In genomic region chr22:20116376-20116950, GRCh38 we compare ENCODE assay signal across 8 cellular contexts. TPM values are rescaled to one million over a fixed set of nuclear protein-coding genes. Genes with fewer than 3 reads are reported as not detected.
DNase-seq lines count a peak whose midpoint lies in the region; ATAC-seq, FAIRE-seq and TF ChIP-seq lines count a peak whose summit lies in the region.

No MANE protein-coding gene starts in this region.

- peak overlapping the region; percentile 97 for H3K4me3 Mint-ChIP-seq in T-helper 1 cell treated with Interleukin-12 subunit alpha and Interleukin-12 subunit beta and Interleukin-4 antibody, amounts not matched to agents 30 μg/mL and 1 μg/mL, for 36 hours

- intact Hi-C loops in ascending aorta (cut with DNase I) = loop anchor here (2.0 to 10.0 kb wide), 3 partner anchors 96 to 402 kb away; partner anchors contain the start of genes SEPTIN5 and TANGO2
- intact Hi-C loops in kidney (cut with DNase I) = loop anchor here (10.0 kb wide), 1 partner anchor 92 kb away; the partner anchor contains the start of gene TANGO2
- intact Hi-C loops in testis (cut with DNase I; ENCODE audit: low total_unique reads) = no loop called here

- WGBS in testis, 2 donors = 4 to 13% methylated on average over 25 to 27 of the region's 27 CpGs

- H3K9me3 ChIP-seq in ascending aorta = no peaks in the 10 kb centered on the region
- no peaks in the 10 kb centered on the region for H3K9me3 ChIP-seq in kidney (ENCODE audit: control insufficient read depth in 1 of 2, low read length in 2 of 2)
- H3K9me3 ChIP-seq in testis = no peaks in the 10 kb centered on the region

- H3K4me3 ChIP-seq in ascending aorta = peak overlapping the region; percentile 68 to 85
- H3K4me3 ChIP-seq in kidney (ENCODE audit: low read length in 2 of 2) = peak overlapping the region; percentile 82 to 84
- peak overlapping the region; percentile 94 to 98 for H3K4me3 ChIP-seq in testis

- peak overlapping the region; percentile 98 for H3K27ac Mint-ChIP-seq in T-helper 1 cell treated with Interleukin-12 subunit alpha and Interleukin-12 subunit beta and Interleukin-4 antibody, amounts not matched to agents 30 μg/mL and 1 μg/mL, for 36 hours

- no peak for ATAC-seq in HG02763 (IDR thresholded peaks at IDR 0.05; ENCODE audit: unreplicated experiment)

- H3K4me1 ChIP-seq in ascending aorta (peaks cover 6 to 18% of the 10 kb centered on the region in 2 donors), kidney (ENCODE audit: control insufficient read depth in 1 of 2, insufficient read depth in 1 of 2, low read depth in 1 of 2, low read length in 2 of 2) (peaks cover 4 to 18% of the 10 kb centered on the region in 2 donors), testis (peaks cover 25% of the 10 kb centered on the region)

- H3K27me3 Mint-ChIP-seq in T-helper 1 cell treated with Interleukin-12 subunit alpha and Interleukin-12 subunit beta and Interleukin-4 antibody, amounts not matched to agents 30 μg/mL and 1 μg/mL, for 36 hours (ENCODE audit: low read depth) = no peaks in the 10 kb centered on the region

- TF ChIP-seq POLR2A in testis (IDR thresholded peaks at IDR 0.05) = no peak

- H3K4me1 Mint-ChIP-seq in T-helper 1 cell treated with Interleukin-12 subunit alpha and Interleukin-12 subunit beta and Interleukin-4 antibody, amounts not matched to agents 30 μg/mL and 1 μg/mL, for 36 hours (ENCODE audit: low read depth) = peaks cover 19% of the 10 kb centered on the region

- H3K9ac ChIP-seq in kidney (ENCODE audit: low read length in 2 of 2) = peak overlapping the region; percentile 61 to 78

- peaks cover 26% of the 10 kb centered on the region for H3K36me3 Mint-ChIP-seq in T-helper 1 cell treated with Interleukin-12 subunit alpha and Interleukin-12 subunit beta and Interleukin-4 antibody, amounts not matched to agents 30 μg/mL and 1 μg/mL, for 36 hours (ENCODE audit: low read depth)

- DNase-seq in T-helper 1 cell (no peak), ascending aorta (ENCODE audit: low spot score in 2 of 2) (no peak), kidney (no peak), testis (no peak), ecto neural progenitor cell (ENCODE audit: low spot score) (no peak), HPDE6-E6E7 (ENCODE audit: extremely low spot score) (no peak)

- FAIRE-seq in kidney (lab: Jason Lieb, UNC) = no peak

- no peaks in the 10 kb centered on the region for H3K9me3 Mint-ChIP-seq in T-helper 1 cell treated with Interleukin-12 subunit alpha and Interleukin-12 subunit beta and Interleukin-4 antibody, amounts not matched to agents 30 μg/mL and 1 μg/mL, for 36 hours

- H3K27ac ChIP-seq in ascending aorta (peak overlapping the region; percentile 83 to 85), kidney (ENCODE audit: low read depth in 2 of 2, low read length in 2 of 2) (peak overlapping the region; percentile 70 to 80), testis (peak overlapping the region; percentile 88)

- TF ChIP-seq CTCF in ascending aorta (IDR thresholded peaks at IDR 0.05) (no peak), kidney (IDR thresholded peaks at IDR 0.05; ENCODE audit: borderline replicate concordance, extremely low read depth, insufficient read depth) (no peak), testis (IDR thresholded peaks at IDR 0.05) (no peak)

- H3K27me3 ChIP-seq in ascending aorta (no peaks in the 10 kb centered on the region), testis (no peaks in the 10 kb centered on the region)

- H3K36me3 ChIP-seq in ascending aorta (peaks cover 26 to 59% of the 10 kb centered on the region in 2 donors), kidney (ENCODE audit: control insufficient read depth in 1 of 2, insufficient read depth in 2 of 2, low read length in 2 of 2) (peaks cover 9 to 12% of the 10 kb centered on the region in 2 donors), testis (ENCODE audit: low read depth, missing control alignments) (no peaks in the 10 kb centered on the region)

RNA-seq across cellular contexts. Expression of gene RANBP1, which starts 0.6 kb away (rescaled TPM):
- total RNA-seq in ascending aorta (302 TPM), kidney (67.2 TPM), testis (100 to 1,000 TPM; 284 to 318 TPM)
- polyA plus RNA-seq in kidney (ENCODE audit: insufficient read depth, low read depth, low replicate concordance) (80.5 TPM), testis (ENCODE audit: insufficient read depth, low read depth, low replicate concordance) (247 TPM)

RNA-seq across cellular contexts. Expression of gene TRMT2A, which starts 0.6 kb away (rescaled TPM):
- 161 TPM for total RNA-seq in ascending aorta
- total RNA-seq in kidney = 50.0 TPM
- polyA plus RNA-seq in kidney (ENCODE audit: insufficient read depth, low read depth, low replicate concordance) = 37.3 TPM
- total RNA-seq in testis = 100 to 1,000 TPM in 1 of 2 donors, 10 to 100 TPM in 1; 97.2 to 122 TPM
- polyA plus RNA-seq in testis (ENCODE audit: insufficient read depth, low read depth, low replicate concordance) = 82.7 TPM

RNA-seq across cellular contexts. Expression of gene ZDHHC8, which starts 15.1 kb away (rescaled TPM):
- total RNA-seq in ascending aorta = 35.5 TPM
- 57.1 TPM for total RNA-seq in kidney
- polyA plus RNA-seq in kidney (ENCODE audit: insufficient read depth, low read depth, low replicate concordance) = 18.8 TPM
- total RNA-seq in testis = 10 to 100 TPM; 40.9 to 44.0 TPM
- 34.0 TPM for polyA plus RNA-seq in testis (ENCODE audit: insufficient read depth, low read depth, low replicate concordance)

RNA-seq across cellular contexts. Expression of gene CCDC188, which starts 34.4 kb away (rescaled TPM):
- total RNA-seq in ascending aorta (not detected), kidney (2.8 TPM), testis (10 to 100 TPM; 12.2 to 33.1 TPM)
- polyA plus RNA-seq in kidney (ENCODE audit: insufficient read depth, low read depth, low replicate concordance) (0.54 TPM), testis (ENCODE audit: insufficient read depth, low read depth, low replicate concordance) (46.5 TPM)

RNA-seq across cellular contexts. Expression of gene DGCR8, which starts 36.4 kb away (rescaled TPM):
- total RNA-seq in ascending aorta (18.0 TPM), kidney (40.1 TPM), testis (10 to 100 TPM; 64.8 to 83.7 TPM)
- polyA plus RNA-seq in kidney (ENCODE audit: insufficient read depth, low read depth, low replicate concordance) (12.2 TPM), testis (ENCODE audit: insufficient read depth, low read depth, low replicate concordance) (44.4 TPM)
